ENCODE assay signal across 8 cellular contexts in genomic region chr16:12613131-12613991, GRCh38.
DNase-seq lines count a peak whose midpoint lies in the region; ATAC-seq, FAIRE-seq and TF ChIP-seq lines count a peak whose summit lies in the region.

No MANE protein-coding gene starts in this region.

- CTCF ChIA-PET in activated CD8-positive, alpha-beta T cell treated with anti-CD3 and anti-CD28 coated beads for 36 hours (lab: Charles Lee) = no interaction called here
- CTCF ChIA-PET in HEK293T (lab: Yijun Ruan, JAX) = interaction anchor here (0.8 kb wide), 1 partner anchor 40 kb away, joined by 4 read pairs; no protein-coding TSS in a partner anchor

- H3K36me3 Mint-ChIP-seq in activated CD8-positive, alpha-beta T cell treated with anti-CD3 and anti-CD28 coated beads for 36 hours (ENCODE audit: low read depth) = no peaks in the 10 kb centered on the region

- DNase-seq in GM19239 (ENCODE audit: insufficient read length, low spot score) (peak; percentile 17), kidney tubule cell (ENCODE audit: low spot score) (peak; percentile 98), cerebellar nuclear complex (lab: John Stamatoyannopoulos, UW) (no peak), NCI-H2196 treated with DMSO at 0.1 percent for 48 hours (lab: John Stamatoyannopoulos, UW; ENCODE audit: unreplicated experiment) (no peak), HEK293T (ENCODE audit: extremely low spot score) (no peak)
- peak; percentile 78 for DNase-seq in activated CD8-positive, alpha-beta T cell treated with anti-CD3 and anti-CD28 coated beads for 36 hours

- H3K27ac Mint-ChIP-seq in activated CD8-positive, alpha-beta T cell treated with anti-CD3 and anti-CD28 coated beads for 36 hours = peak overlapping the region; percentile 58

- peaks cover 32% of the 10 kb centered on the region for H3K4me1 Mint-ChIP-seq in activated CD8-positive, alpha-beta T cell treated with anti-CD3 and anti-CD28 coated beads for 36 hours (ENCODE audit: low read depth)

- intact Hi-C loops in activated CD8-positive, alpha-beta T cell treated with anti-CD3 and anti-CD28 coated beads for 36 hours (cut with micrococcal nuclease) = no loop called here

- POLR2A ChIA-PET in activated CD8-positive, alpha-beta T cell treated with anti-CD3 and anti-CD28 coated beads for 36 hours (lab: Charles Lee) = interaction anchor here (0.6 kb wide), 3 partner anchors 32 to 190 kb away, joined by 3 read pairs; partner anchors contain the start of gene CPPED1
- POLR2A ChIA-PET in HEK293T (lab: Yijun Ruan, JAX) = no interaction called here

- H3K27me3 Mint-ChIP-seq in activated CD8-positive, alpha-beta T cell treated with anti-CD3 and anti-CD28 coated beads for 36 hours = peaks cover 10% of the 10 kb centered on the region

- no peak for TF ChIP-seq CTCF in activated CD8-positive, alpha-beta T cell treated with anti-CD3 and anti-CD28 coated beads for 36 hours (IDR thresholded peaks at IDR 0.05)

- H3K4me3 Mint-ChIP-seq in activated CD8-positive, alpha-beta T cell treated with anti-CD3 and anti-CD28 coated beads for 36 hours = peak overlapping the region; percentile 7

- FAIRE-seq in GM19239 (lab: Jason Lieb, UNC) = peak; percentile 8

- ATAC-seq in HG03571 (IDR thresholded peaks at IDR 0.05; ENCODE audit: unreplicated experiment) = peak; percentile 68
- peak; percentile 87 for ATAC-seq in activated CD8-positive, alpha-beta T cell treated with anti-CD3 and anti-CD28 coated beads for 36 hours
- no peak for ATAC-seq in GM18502 (IDR thresholded peaks at IDR 0.05; ENCODE audit: poor library complexity, unreplicated experiment)

- H3K9me3 Mint-ChIP-seq in activated CD8-positive, alpha-beta T cell treated with anti-CD3 and anti-CD28 coated beads for 36 hours = no peaks in the 10 kb centered on the region

TF ChIP-seq in HEK293T, 16 proteins besides CTCF, POLR2A, EP300 and RAD21:
- TF ChIP-seq LEF1 (IDR thresholded peaks at IDR 0.05; ENCODE audit: borderline replicate concordance) (no peak), ARNT (IDR thresholded peaks at IDR 0.05) (no peak), SUZ12 (IDR thresholded peaks at IDR 0.05) (no peak), HDGF (IDR thresholded peaks at IDR 0.05; ENCODE audit: borderline replicate concordance) (no peak), CTBP1 (IDR thresholded peaks at IDR 0.05; ENCODE audit: borderline replicate concordance) (no peak), FOXM1 (IDR thresholded peaks at IDR 0.05; ENCODE audit: borderline replicate concordance) (no peak), FOXK2 (IDR thresholded peaks at IDR 0.05) (no peak), TARDBP (IDR thresholded peaks at IDR 0.05) (no peak), L3MBTL2 (conservative IDR thresholded peaks at IDR 0.05) (no peak), ZNF384 (IDR thresholded peaks at IDR 0.05) (no peak), ELF4 (IDR thresholded peaks at IDR 0.05) (no peak), BHLHE40 (IDR thresholded peaks at IDR 0.05; ENCODE audit: borderline replicate concordance) (no peak), SP1 (IDR thresholded peaks at IDR 0.05) (no peak), PKNOX1 (IDR thresholded peaks at IDR 0.05) (no peak), FOXA1 (IDR thresholded peaks at IDR 0.05) (no peak)

Comparison
In these comparisons a context has a peak if more than half of its experiments do, and no peak if none do; other contexts are left out.
1. DNase-seq: peak in GM19239 (single experiment), activated CD8-positive, alpha-beta T cell treated with anti-CD3 and anti-CD28 coated beads for 36 hours (single experiment) and kidney tubule cell (single experiment); none in cerebellar nuclear complex (0 of 2), NCI-H2196 treated with DMSO at 0.1 percent for 48 hours (single experiment) and HEK293T (single experiment).